27 cellular contexts compared by ENCODE assay signal in the genomic region with DNA sequence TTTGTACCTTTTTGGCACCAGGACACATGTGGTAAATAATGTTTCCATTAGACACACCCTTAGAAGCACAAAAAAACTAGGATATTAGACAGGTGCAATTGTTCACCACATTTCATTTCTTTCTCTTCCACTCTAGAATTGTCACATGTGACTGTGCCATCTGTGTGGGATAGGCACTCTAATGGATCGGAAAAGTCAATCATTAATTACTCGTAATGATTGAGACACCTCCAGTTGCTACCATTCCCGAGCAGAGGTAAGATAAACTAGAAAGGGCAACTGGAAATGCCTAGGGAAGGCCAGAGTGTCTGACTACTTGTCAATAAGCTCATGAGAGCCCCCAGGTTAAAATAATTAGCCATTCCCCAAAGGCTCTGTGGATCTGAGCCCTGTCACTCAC. TPM values are rescaled to one million over a fixed set of nuclear protein-coding genes. Genes with fewer than 3 reads are reported as not detected.
DNase-seq lines count a peak whose midpoint lies in the region; ATAC-seq, FAIRE-seq and TF ChIP-seq lines count a peak whose summit lies in the region.
"Had no signal": no experiment of that assay in that cellular context is flagged by ENCODE, and none has a peak within 500 bp of the region (broad histone marks: within the 10 kb centered on the region; RNA-seq: fewer than 3 reads in every experiment).

No MANE protein-coding gene starts in this region.

- no peaks in the 10 kb centered on the region for H3K9me3 Mint-ChIP-seq in nephron progenitor cell

- ATAC-seq in HG02759 (IDR thresholded peaks at IDR 0.05; ENCODE audit: unreplicated experiment) (no peak), GM21717 (IDR thresholded peaks at IDR 0.05; ENCODE audit: unreplicated experiment) (no peak), left lung (no peak)
- ATAC-seq: A549; CD8-positive, alpha-beta T cell; GM12878 had no signal

- peaks cover 4% of the 10 kb centered on the region for H3K36me3 Mint-ChIP-seq in nephron progenitor cell (ENCODE audit: low read depth)

- DNase-seq in NCI-H2171 treated with DMSO at 0.1 percent for 48 hours (lab: John Stamatoyannopoulos, UW), result peak; percentile 53
- DNase-seq in NCI-H2171 (lab: John Stamatoyannopoulos, UW), result no peak
- no peak for DNase-seq in nephron progenitor cell
- peak; percentile 1 for DNase-seq in small intestine
- DNase-seq in left lung, result no peak
- DNase-seq: AML-193; Caco-2; Calu3; CD4-positive, alpha-beta T cell; CD8-positive, alpha-beta T cell; DMS 273 treated with DMSO at 0.1 percent for 48 hours; DMS153; DMS53; DMS79; DND-41; EL; GDM1 had no signal

- no peaks in the 10 kb centered on the region for H3K4me1 ChIP-seq in small intestine (ENCODE audit: control insufficient read depth in 2 of 2, insufficient read depth in 1 of 2, low read depth in 1 of 2, low read length in 1 of 2)
- peaks cover 0 to 12% of the 10 kb centered on the region in 2 donors for H3K4me1 ChIP-seq in left lung
- H3K4me1 ChIP-seq: Caco-2 had no signal

- H3K9me3 ChIP-seq in small intestine (ENCODE audit: control insufficient read depth, low read depth) (no peaks in the 10 kb centered on the region), left lung (no peaks in the 10 kb centered on the region)
- H3K9me3 ChIP-seq: A549, Caco-2 had no signal

- H3K27ac Mint-ChIP-seq in nephron progenitor cell, result peak overlapping the region; percentile 59
- H3K27ac Mint-ChIP-seq: B cell; CD4-positive, alpha-beta T cell; CD8-positive, alpha-beta T cell had no signal

- H3K27ac ChIP-seq in small intestine (ENCODE audit: low read depth in 1 of 2, low read length in 1 of 2), result no peak overlapping the region
- H3K27ac ChIP-seq in left lung, result no peak overlapping the region
- H3K27ac ChIP-seq: 22Rv1; A549; BLaER1 treated with 17β-estradiol and CSF1 and Interleukin-3, amounts not matched to agents 10 nM and 100 nM; C4-2B had no signal

- H3K27me3 ChIP-seq in small intestine (ENCODE audit: control insufficient read depth in 2 of 2, insufficient read depth in 2 of 2, low read length in 2 of 2), result no peaks in the 10 kb centered on the region
- H3K27me3 ChIP-seq in left lung, result no peaks in the 10 kb centered on the region
- H3K27me3 ChIP-seq: BLaER1 treated with 17β-estradiol and CSF1 and Interleukin-3, amounts not matched to agents 10 nM and 100 nM had no signal

- intact Hi-C loops in left lung (cut with DNase I), result no loop called here

- H3K36me3 ChIP-seq in small intestine (ENCODE audit: control insufficient read depth in 2 of 2, insufficient read depth in 2 of 2, low read length in 2 of 2) (no peaks in the 10 kb centered on the region), left lung (no peaks in the 10 kb centered on the region)
- H3K36me3 ChIP-seq: BLaER1 treated with 17β-estradiol and CSF1 and Interleukin-3, amounts not matched to agents 10 nM and 100 nM had no signal

- TF ChIP-seq CTCF in nephron progenitor cell (IDR thresholded peaks at IDR 0.05) (no peak), left lung (IDR thresholded peaks at IDR 0.05) (no peak)

- H3K27me3 Mint-ChIP-seq in nephron progenitor cell (ENCODE audit: low read depth, poor library complexity), result no peaks in the 10 kb centered on the region
- H3K27me3 Mint-ChIP-seq: B cell; CD4-positive, alpha-beta T cell had no signal

- peaks cover 42% of the 10 kb centered on the region for H3K4me1 Mint-ChIP-seq in nephron progenitor cell

- 52 to 79% (median 64%) methylated on average over 3 of the region's 3 CpGs for WGBS in small intestine, 3 donors

- H3K4me3 Mint-ChIP-seq in nephron progenitor cell, result no peak overlapping the region
- H3K4me3 Mint-ChIP-seq: B cell; CD4-positive, alpha-beta T cell; CD8-positive, alpha-beta T cell had no signal

- no peak for FAIRE-seq in small intestine (lab: Jason Lieb, UNC)
- FAIRE-seq: A549, GM12878, GM12892, GM18507 had no signal

- H3K4me3 ChIP-seq in small intestine (ENCODE audit: low read depth in 1 of 2, low read length in 2 of 2) (no peak overlapping the region), left lung (no peak overlapping the region)
- H3K4me3 ChIP-seq: A549; BLaER1 treated with 17β-estradiol and CSF1 and Interleukin-3, amounts not matched to agents 10 nM and 100 nM; GM12878 had no signal

RNA-seq across cellular contexts. Expression of gene METTL4, which starts 59.9 kb away (rescaled TPM):
- 1 to 10 TPM; 5.1 to 8.6 (median 6.7) TPM for polyA plus RNA-seq in small intestine
- 10 to 100 TPM in 1 of 2 donors, 1 to 10 TPM in 1; 8.7 to 10.3 TPM for total RNA-seq in left lung

RNA-seq across cellular contexts. Expression of gene NDC80, which starts 59.9 kb away (rescaled TPM):
- polyA plus RNA-seq in small intestine, result 10 to 100 TPM in 1 of 3 donors, under 1 TPM in 2; 0.81 to 16.0 (median 0.89) TPM
- 1 to 10 TPM; 1.7 to 7.3 TPM for total RNA-seq in left lung

Comparison
In these comparisons a context has a peak if more than half of its experiments do, and no peak if none do; other contexts are left out.
1. DNase-seq: peak in NCI-H2171 treated with DMSO at 0.1 percent for 48 hours (single experiment) and small intestine (single experiment); none in NCI-H2171 (single experiment), nephron progenitor cell (single experiment) and left lung (0 of 2).